Comparison of ENCODE assay signal across 30 cellular contexts in the genomic region with DNA sequence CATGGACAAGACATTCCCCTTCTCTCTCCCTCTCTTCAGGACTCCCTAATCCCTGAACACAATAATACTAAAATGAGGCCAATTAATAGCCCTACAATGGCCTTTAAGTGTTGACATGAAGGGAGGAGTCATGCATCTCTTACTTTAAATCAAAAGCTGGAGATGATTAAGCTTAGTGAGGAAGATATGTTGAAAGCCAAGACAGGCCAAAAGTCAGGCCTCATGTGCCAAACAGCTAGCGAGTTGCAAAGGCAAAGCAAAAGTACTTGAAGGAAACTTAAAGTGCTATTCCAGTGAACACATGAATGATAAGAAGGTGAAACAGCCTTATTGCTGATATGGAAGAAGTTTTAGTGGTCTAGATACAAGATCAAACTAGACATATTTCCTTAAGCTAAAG. TPM values are rescaled to one million over a fixed set of nuclear protein-coding genes. Genes with fewer than 3 reads are reported as not detected.
"Had no signal": no experiment of that assay in that cellular context is flagged by ENCODE, and none has a peak within 500 bp of the region (broad histone marks: within the 10 kb centered on the region; RNA-seq: fewer than 3 reads in every experiment).

No MANE protein-coding gene starts in this region.

- H3K4me1 ChIP-seq: psoas muscle, right atrium auricular region, transverse colon had no signal

- ATAC-seq: activated naive CD8-positive, alpha-beta T cell treated with anti-CD3 and anti-CD28 coated beads, Interleukin-2, amount 50 U/mL, for 24 hours; natural killer cell; psoas muscle; stimulated activated effector memory CD8-positive, alpha-beta T cell treated with anti-CD3 and anti-CD28 coated beads, Interleukin-12 subunit alpha, Interleukin-12 subunit beta, amount 100 ng/mL, for 72 hours; stimulated activated naive CD8-positive, alpha-beta T cell treated with anti-CD3 and anti-CD28 coated beads, Interleukin-15, amount 100 ng/mL, for 72 hours; T-helper 17 cell had no signal

- DNase-seq: activated CD4-positive, alpha-beta memory T cell treated with anti-CD3 and anti-CD28 coated beads, Interleukin-2, amount 10 ng/mL, durations not matched to agents 7 days and 5 days; activated CD4-positive, alpha-beta T cell treated with anti-CD3 and anti-CD28 coated beads for 48 hours; activated CD4-positive, CD25-positive, alpha-beta regulatory T cell; activated effector memory CD4-positive, alpha-beta T cell treated with anti-CD3 and anti-CD28 coated beads, Interleukin-2, amount 50 U/mL, for 16 hours; activated naive CD4-positive, alpha-beta T cell treated with anti-CD3 and anti-CD28 coated beads, Interleukin-2, amount 10 ng/mL, durations not matched to agents 7 days and 5 days; activated naive CD8-positive, alpha-beta T cell treated with anti-CD3 and anti-CD28 coated beads, Interleukin-2, amount 50 U/mL, for 24 hours; aorta; effector CD4-positive, alpha-beta T cell; foreskin melanocyte; glutamatergic neuron; hippocampal formation; midbrain; natural killer cell; ovary; psoas muscle; stimulated activated CD4-positive, alpha-beta T cell treated with anti-CD3 and anti-CD28 coated beads, Interleukin-2, amount 100 ng/mL, for 24 hours; stimulated activated naive CD8-positive, alpha-beta T cell treated with anti-CD3 and anti-CD28 coated beads, Interleukin-15, amount 100 ng/mL, for 72 hours; SW 1271; T-helper 17 cell; transverse colon had no signal

- H3K27me3 ChIP-seq: ovary, right atrium auricular region, transverse colon had no signal

- H3K27ac ChIP-seq: ovary, psoas muscle, right atrium auricular region, skin epidermis, transverse colon had no signal

- FAIRE-seq: endometrium, islet of Langerhans, urothelium cell line had no signal

- H3K36me3 ChIP-seq: ovary, right atrium auricular region, transverse colon had no signal

- H3K4me3 ChIP-seq: ovary, psoas muscle, right atrium auricular region, skin epidermis, transverse colon had no signal

- H3K9me3 ChIP-seq: ovary, psoas muscle, right atrium auricular region, transverse colon had no signal

RNA-seq across cellular contexts. Expression of a gene that starts 57.4 kb away (rescaled TPM):
- total RNA-seq: activated CD4-positive, alpha-beta memory T cell treated with anti-CD3 and anti-CD28 coated beads, Interleukin-2, amount 10 ng/mL, durations not matched to agents 7 days and 5 days; cardiac septum; chondrocyte; epithelial cell of proximal tubule; psoas muscle; right atrium auricular region; temporal lobe; transverse colon had no signal
